Comparison of ENCODE assay signal across 28 cellular contexts in genomic region chr5:3175416-3175815, GRCh38.
"Had no signal": no experiment of that assay in that cellular context is flagged by ENCODE, and none has a peak within 500 bp of the region (broad histone marks: within the 10 kb centered on the region; RNA-seq: fewer than 3 reads in every experiment).

No MANE protein-coding gene starts in this region.

- H3K9me3 Mint-ChIP-seq: dendritic cell treated with granulocyte-macrophage colony-stimulating factor and Interleukin-4, amounts not matched to agents 40 ng/mL and 50 ng/mL, for 4 days had no signal

- H3K9me3 ChIP-seq: colonic mucosa, esophagus squamous epithelium, gastrocnemius medialis, gastroesophageal sphincter had no signal

- FAIRE-seq: endometrium, endothelial cell of umbilical vein had no signal

- H3K27me3 Mint-ChIP-seq: dendritic cell treated with granulocyte-macrophage colony-stimulating factor and Interleukin-4, amounts not matched to agents 40 ng/mL and 50 ng/mL, for 4 days; effector memory CD8-positive, alpha-beta T cell had no signal

- H3K4me3 Mint-ChIP-seq: dendritic cell treated with granulocyte-macrophage colony-stimulating factor and Interleukin-4, amounts not matched to agents 40 ng/mL and 50 ng/mL, for 4 days; effector memory CD8-positive, alpha-beta T cell; endodermal cell had no signal

- H3K4me2 ChIP-seq: hepatocyte had no signal

- H3K27ac ChIP-seq: colonic mucosa, coronary artery, dorsolateral prefrontal cortex, epithelial cell of prostate, esophagus muscularis mucosa, esophagus squamous epithelium, foreskin keratinocyte, gastrocnemius medialis, gastroesophageal sphincter, heart left ventricle, heart right ventricle, hepatocyte had no signal

- ATAC-seq: effector memory CD8-positive, alpha-beta T cell; esophagus mucosa; foreskin keratinocyte; gastrocnemius medialis; gastroesophageal sphincter; heart left ventricle; heart right ventricle had no signal

- H3K27me3 ChIP-seq: colonic mucosa, foreskin keratinocyte, gastrocnemius medialis had no signal

- DNase-seq: colonic mucosa; cortex of kidney; dermis blood vessel endothelial cell; dorsolateral prefrontal cortex; effector CD4-positive, alpha-beta T cell; effector CD8-positive, alpha-beta T cell; effector memory CD4-positive, alpha-beta T cell; effector memory CD8-positive, alpha-beta T cell; endodermal cell; erythroblast; esophagus squamous epithelium; foreskin fibroblast; foreskin keratinocyte; foreskin melanocyte; gastrocnemius medialis; glutamatergic neuron; head of caudate nucleus; heart left ventricle; heart right ventricle had no signal

- H3K4me1 ChIP-seq: colonic mucosa, esophagus muscularis mucosa, esophagus squamous epithelium, foreskin keratinocyte, gastrocnemius medialis, gastroesophageal sphincter, heart left ventricle, heart right ventricle had no signal

- H2AFZ ChIP-seq: hepatocyte had no signal

- H3K79me2 ChIP-seq: hepatocyte had no signal

- H3K27ac Mint-ChIP-seq: dendritic cell treated with granulocyte-macrophage colony-stimulating factor and Interleukin-4, amounts not matched to agents 40 ng/mL and 50 ng/mL, for 4 days; effector memory CD8-positive, alpha-beta T cell; endodermal cell had no signal

- H3K4me1 Mint-ChIP-seq: endodermal cell had no signal
